Comparison of ENCODE assay signal across 1 cellular context in the genomic region with DNA sequence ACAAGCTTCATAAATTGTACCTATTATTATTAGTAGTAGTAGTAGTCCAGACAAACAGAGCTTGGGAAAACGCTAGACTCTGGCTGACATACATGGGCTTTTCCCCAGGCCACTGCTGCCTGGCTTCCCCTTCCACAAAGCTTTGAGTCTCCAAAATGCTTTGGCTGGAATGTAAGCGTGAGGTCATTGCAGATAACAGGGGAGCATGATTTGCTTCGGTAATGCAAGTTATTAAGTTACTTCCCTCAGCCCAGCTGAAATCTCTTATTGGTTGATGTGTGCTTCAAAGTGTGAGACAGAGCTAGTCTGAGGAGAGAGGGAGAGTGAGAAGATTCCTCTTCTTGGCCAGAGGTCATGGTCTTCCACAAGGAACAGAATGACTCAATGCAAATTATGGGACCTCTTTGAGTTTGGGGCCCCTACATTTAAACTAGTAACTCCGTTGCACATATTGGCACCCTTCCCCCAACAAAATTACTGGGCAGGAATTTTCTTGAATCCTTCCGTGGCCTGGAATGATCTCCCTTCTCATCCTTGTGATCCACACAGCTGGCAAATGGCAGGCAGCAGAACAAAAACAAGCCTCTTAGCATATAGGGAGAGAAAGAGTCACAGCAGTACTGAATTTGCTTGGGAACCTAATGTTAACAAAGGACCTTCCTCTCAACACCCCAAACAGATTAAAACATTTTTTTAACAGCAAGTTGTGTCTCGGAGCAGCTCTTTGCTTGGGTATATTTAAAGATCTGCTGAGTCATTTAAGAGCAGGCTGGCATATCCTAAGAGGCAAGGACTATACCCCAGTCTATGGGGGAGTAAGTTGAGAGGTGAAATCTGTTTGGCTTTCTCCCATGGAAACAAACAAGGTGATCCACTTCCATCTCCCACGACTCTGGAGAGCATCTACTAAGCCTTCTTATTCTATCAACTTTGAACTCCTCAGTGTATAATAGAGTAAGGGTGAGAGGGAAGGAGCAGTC.
TF ChIP-seq lines count a peak whose summit lies in the region.

No MANE protein-coding gene starts in this region.

TF ChIP-seq in IMR-90, 13 proteins besides CTCF, POLR2A, EP300 and RAD21:
- TF ChIP-seq USF2 (IDR thresholded peaks at IDR 0.05; ENCODE audit: low read depth, low read length) (no peak), SMC3 (IDR thresholded peaks at IDR 0.05; ENCODE audit: low read depth, low read length) (no peak), RCOR1 (IDR thresholded peaks at IDR 0.05; ENCODE audit: insufficient replicate concordance, low read length) (no peak), NFE2L2 (IDR thresholded peaks at IDR 0.05; ENCODE audit: low read depth, low read length) (peak; percentile 57; the same call in 1 of the 2 replicates), CHD1 (IDR thresholded peaks at IDR 0.05; ENCODE audit: low read depth, low read length) (no peak), BHLHE40 (IDR thresholded peaks at IDR 0.05; ENCODE audit: low read depth, low read length) (no peak), RFX5 (IDR thresholded peaks at IDR 0.05; ENCODE audit: low read depth, low read length) (no peak), MXI1 (IDR thresholded peaks at IDR 0.05; ENCODE audit: borderline replicate concordance, low read depth, low read length) (no peak)
